8 cellular contexts compared by ENCODE assay signal in genomic region chr15:40344631-40345120, GRCh38. TPM values are rescaled to one million over a fixed set of nuclear protein-coding genes. Genes with fewer than 3 reads are reported as not detected.
DNase-seq lines count a peak whose midpoint lies in the region; TF ChIP-seq lines count a peak whose summit lies in the region.

No MANE protein-coding gene starts in this region.

- in situ Hi-C loops in SK-MEL-5 (cut with HindIII; ENCODE audit: low pct_unique_long_range_greater_than_20kb, low sequenced_read_pairs) = no loop called here

- no peak for TF ChIP-seq EP300 in Ishikawa (IDR thresholded peaks at IDR 0.05; ENCODE audit: borderline replicate concordance)

- DNase-seq in EH (ENCODE audit: low read depth) = peak; percentile 84
- DNase-seq in SK-MEL-5 (ENCODE audit: low read depth, low spot score) = peak; percentile 67
- DNase-seq in activated naive CD4-positive, alpha-beta T cell treated with anti-CD3 and anti-CD28 coated beads for 36 hours = peak; percentile 85
- DNase-seq in glomerular visceral epithelial cell (ENCODE audit: extremely low spot score) = peak; percentile 57
- peak; percentile 34 for DNase-seq in renal cortical epithelial cell (ENCODE audit: low read depth)
- DNase-seq in mucosa of gallbladder (ENCODE audit: low spot score) = no peak
- DNase-seq in middle frontal gyrus (ENCODE audit: extremely low spot score, low spot score) = no peak

- peak; percentile 83 for TF ChIP-seq RAD21 in Ishikawa (IDR thresholded peaks at IDR 0.05; ENCODE audit: low read depth)

- intact Hi-C loops in activated naive CD4-positive, alpha-beta T cell treated with anti-CD3 and anti-CD28 coated beads for 36 hours (cut with micrococcal nuclease) = loop anchor here (1.0 to 5.0 kb wide), 4 partner anchors 24 to 162 kb away; partner anchors contain the start of gene PLCB2

- CTCF ChIA-PET in activated naive CD4-positive, alpha-beta T cell treated with anti-CD3 and anti-CD28 coated beads for 36 hours (lab: Charles Lee) = interaction anchor here (0.7 to 19.2 kb wide), 30 partner anchors 9 to 700 kb away, joined by 3 to 448 read pairs (median 4); partner anchors contain the start of genes DISP2, INAFM2, IVD and KNSTRN

- H3K4me1 Mint-ChIP-seq in activated naive CD4-positive, alpha-beta T cell treated with anti-CD3 and anti-CD28 coated beads for 36 hours (ENCODE audit: low read depth) = no peaks in the 10 kb centered on the region

- no peak overlapping the region for H3K4me3 Mint-ChIP-seq in activated naive CD4-positive, alpha-beta T cell treated with anti-CD3 and anti-CD28 coated beads for 36 hours

- no peaks in the 10 kb centered on the region for H3K9me3 Mint-ChIP-seq in activated naive CD4-positive, alpha-beta T cell treated with anti-CD3 and anti-CD28 coated beads for 36 hours

- no peaks in the 10 kb centered on the region for H3K27me3 Mint-ChIP-seq in activated naive CD4-positive, alpha-beta T cell treated with anti-CD3 and anti-CD28 coated beads for 36 hours (ENCODE audit: low read depth)

- no peaks in the 10 kb centered on the region for H3K36me3 Mint-ChIP-seq in activated naive CD4-positive, alpha-beta T cell treated with anti-CD3 and anti-CD28 coated beads for 36 hours (ENCODE audit: low read depth)

- no peak overlapping the region for H3K27ac Mint-ChIP-seq in activated naive CD4-positive, alpha-beta T cell treated with anti-CD3 and anti-CD28 coated beads for 36 hours

TF ChIP-seq in Ishikawa, 13 proteins besides CTCF, POLR2A, EP300 and RAD21:
- no peak for TF ChIP-seq TEAD4 (IDR thresholded peaks at IDR 0.05)
- no peak for TF ChIP-seq MAX (IDR thresholded peaks at IDR 0.05)
- TF ChIP-seq NFIC (IDR thresholded peaks at IDR 0.05) = no peak
- TF ChIP-seq TCF12 (IDR thresholded peaks at IDR 0.05; ENCODE audit: low read depth) = no peak
- no peak for TF ChIP-seq TAF1 (IDR thresholded peaks at IDR 0.05; ENCODE audit: low read depth)
- TF ChIP-seq YY1 (IDR thresholded peaks at IDR 0.05; ENCODE audit: low read depth) = no peak
- no peak for TF ChIP-seq CEBPB (IDR thresholded peaks at IDR 0.05)
- TF ChIP-seq CREB1 (IDR thresholded peaks at IDR 0.05; ENCODE audit: low read depth) = no peak
- no peak for TF ChIP-seq USF1 (IDR thresholded peaks at IDR 0.05)
- TF ChIP-seq EGR1 (IDR thresholded peaks at IDR 0.05) = no peak
- TF ChIP-seq ZBTB7A (IDR thresholded peaks at IDR 0.05; ENCODE audit: low read depth) = no peak
- TF ChIP-seq REST (IDR thresholded peaks at IDR 0.05; ENCODE audit: low read depth) = no peak
- TF ChIP-seq FOXM1 (IDR thresholded peaks at IDR 0.05; ENCODE audit: borderline replicate concordance, low read depth) = no peak
TF ChIP-seq in Ishikawa: peak in this region for 0.

RNA-seq across cellular contexts. Expression of gene CCDC9B, which starts 3.9 kb away (rescaled TPM):
- 5.0 and 5.5 TPM in 2 replicates for total RNA-seq in SK-MEL-5 (2014; rRNA removed; shearing (Covaris generic))
- polyA plus RNA-seq in SK-MEL-5 (2015; cell fraction: cytosol; rRNA removed) = 4.3 and 4.9 TPM in 2 replicates
- 51.2 and 53.9 TPM in 2 replicates for polyA plus RNA-seq in SK-MEL-5 (2015; cell fraction: nucleus; rRNA removed)
- total RNA-seq in activated naive CD4-positive, alpha-beta T cell treated with anti-CD3 and anti-CD28 coated beads for 36 hours = 1 to 10 TPM; 1.9 to 2.2 TPM
- total RNA-seq in renal cortical epithelial cell (59.2 and 165 TPM in 2 replicates), mucosa of gallbladder (107 TPM)

RNA-seq across cellular contexts. Expression of gene PHGR1, which starts 6.2 kb away (rescaled TPM):
- total RNA-seq in SK-MEL-5 (2014; rRNA removed; shearing (Covaris generic)) = not detected in 2 replicates
- polyA plus RNA-seq in SK-MEL-5 (2015; cell fraction: cytosol; rRNA removed) = not detected in 2 replicates
- polyA plus RNA-seq in SK-MEL-5 (2015; cell fraction: nucleus; rRNA removed) = not detected in 2 replicates
- not detected for total RNA-seq in activated naive CD4-positive, alpha-beta T cell treated with anti-CD3 and anti-CD28 coated beads for 36 hours
- not detected in 2 replicates for total RNA-seq in renal cortical epithelial cell
- total RNA-seq in mucosa of gallbladder = 9.1 TPM

RNA-seq across cellular contexts. Expression of gene DISP2, which starts 13.3 kb away (rescaled TPM):
- 0.34 and 0.80 TPM in 2 replicates for total RNA-seq in SK-MEL-5 (2014; rRNA removed; shearing (Covaris generic))
- polyA plus RNA-seq in SK-MEL-5 (2015; cell fraction: cytosol; rRNA removed) = 0.65 and 0.84 TPM in 2 replicates
- 0.25 and 0.35 TPM in 2 replicates for polyA plus RNA-seq in SK-MEL-5 (2015; cell fraction: nucleus; rRNA removed)
- total RNA-seq in activated naive CD4-positive, alpha-beta T cell treated with anti-CD3 and anti-CD28 coated beads for 36 hours = under 1 TPM in 1 of 2 experiments, not detected in 1; 0.02 TPM
- 0.17 and 0.25 TPM in 2 replicates for total RNA-seq in renal cortical epithelial cell
- total RNA-seq in mucosa of gallbladder = 3.5 TPM

RNA-seq across cellular contexts. Expression of gene INAFM2, which starts 21.2 kb away (rescaled TPM):
- total RNA-seq in SK-MEL-5 (2014; rRNA removed; shearing (Covaris generic)) = 11.5 and 12.3 TPM in 2 replicates
- polyA plus RNA-seq in SK-MEL-5 (2015; cell fraction: cytosol; rRNA removed) = 11.6 and 17.8 TPM in 2 replicates
- polyA plus RNA-seq in SK-MEL-5 (2015; cell fraction: nucleus; rRNA removed) = 7.5 and 7.6 TPM in 2 replicates
- total RNA-seq in activated naive CD4-positive, alpha-beta T cell treated with anti-CD3 and anti-CD28 coated beads for 36 hours = 1 to 10 TPM; 4.9 to 6.5 TPM
- total RNA-seq in renal cortical epithelial cell (11.5 and 13.5 TPM in 2 replicates), mucosa of gallbladder (44.2 TPM)

RNA-seq across cellular contexts. Expression of gene PLCB2, which starts 36.9 kb away (rescaled TPM):
- total RNA-seq in SK-MEL-5 (2014; rRNA removed; shearing (Covaris generic)) = 1.9 and 3.2 TPM in 2 replicates
- 0.69 and 1.4 TPM in 2 replicates for polyA plus RNA-seq in SK-MEL-5 (2015; cell fraction: cytosol; rRNA removed)
- 4.2 and 6.5 TPM in 2 replicates for polyA plus RNA-seq in SK-MEL-5 (2015; cell fraction: nucleus; rRNA removed)
- total RNA-seq in activated naive CD4-positive, alpha-beta T cell treated with anti-CD3 and anti-CD28 coated beads for 36 hours = 10 to 100 TPM; 55.0 to 56.7 TPM
- total RNA-seq in renal cortical epithelial cell (0.52 TPM in 1 of 2 replicates, not detected in the other), mucosa of gallbladder (36.4 TPM)

Comparison
In these comparisons a context has a peak if more than half of its experiments do, and no peak if none do; other contexts are left out.
1. DNase-seq: peak in EH (single experiment), SK-MEL-5 (single experiment), activated naive CD4-positive, alpha-beta T cell treated with anti-CD3 and anti-CD28 coated beads for 36 hours (single experiment), glomerular visceral epithelial cell (single experiment) and renal cortical epithelial cell (single experiment); none in mucosa of gallbladder (single experiment) and middle frontal gyrus (single experiment).
2. RNA of gene PHGR1, which starts 6.2 kb away (total RNA-seq): 9.1 TPM in mucosa of gallbladder (single experiment); not detected in SK-MEL-5, not detected in activated naive CD4-positive, alpha-beta T cell treated with anti-CD3 and anti-CD28 coated beads for 36 hours and not detected in renal cortical epithelial cell; every median in the first group is over 10 times any median in the second.